ENCODE assay signal across 11 cellular contexts in genomic region chr10:27464993-27465392, GRCh38. TPM values are rescaled to one million over a fixed set of nuclear protein-coding genes. Genes with fewer than 3 reads are reported as not detected.
DNase-seq lines count a peak whose midpoint lies in the region; ATAC-seq, FAIRE-seq and TF ChIP-seq lines count a peak whose summit lies in the region.
"Had no signal": no experiment of that assay in that cellular context is flagged by ENCODE, and none has a peak within 500 bp of the region (broad histone marks: within the 10 kb centered on the region; RNA-seq: fewer than 3 reads in every experiment).

No MANE protein-coding gene starts in this region.

- no peaks in the 10 kb centered on the region for H3K9me3 Mint-ChIP-seq in nephron progenitor cell

- peaks cover 3% of the 10 kb centered on the region for H3K27me3 Mint-ChIP-seq in nephron progenitor cell (ENCODE audit: low read depth, poor library complexity)

- H3K9ac ChIP-seq in MM.1S (ENCODE audit: low read length) = no peak overlapping the region

- no peak for FAIRE-seq in GM12891 (lab: Jason Lieb, UNC)

- no peaks in the 10 kb centered on the region for H3K9me3 ChIP-seq in MM.1S (replicated peaks; ENCODE audit: insufficient read depth, low read length)
- H3K9me3 ChIP-seq: right atrium auricular region had no signal

- TF ChIP-seq CTCF in MM.1S (IDR thresholded peaks at IDR 0.05; ENCODE audit: low read length) = no peak
- TF ChIP-seq CTCF in nephron progenitor cell (IDR thresholded peaks at IDR 0.05) = no peak

- no peaks in the 10 kb centered on the region for H4K20me1 ChIP-seq in MM.1S (ENCODE audit: insufficient read depth, low read length)

- H3K4me3 ChIP-seq in MM.1S (ENCODE audit: low read length) = 0 out of 2 replicates have a peak overlapping the region, but pooled peaks have one; percentile 1
- H3K4me3 ChIP-seq: cardiac muscle cell, right atrium auricular region had no signal

- no peaks in the 10 kb centered on the region for H3K36me3 ChIP-seq in MM.1S (replicated peaks; ENCODE audit: insufficient read depth, low read length)
- H3K36me3 ChIP-seq: cardiac muscle cell, right atrium auricular region had no signal

- DNase-seq in GM12891 (ENCODE audit: insufficient read length, low spot score) = no peak
- DNase-seq in MM.1S = peak; percentile 73
- peak; percentile 42 for DNase-seq in central memory CD4-positive, alpha-beta T cell
- DNase-seq in RPMI8226 = no peak
- DNase-seq in nephron progenitor cell = no peak
- DNase-seq in kidney glomerular epithelial cell (lab: John Stamatoyannopoulos, UW) = no peak
- DNase-seq: DMS79 had no signal

- H3K9me2 ChIP-seq in MM.1S (replicated peaks; ENCODE audit: insufficient read depth, low read length) = no peaks in the 10 kb centered on the region

- peaks cover 12% of the 10 kb centered on the region for H3K4me1 ChIP-seq in MM.1S (ENCODE audit: low read length)
- H3K4me1 ChIP-seq: right atrium auricular region had no signal

- peak overlapping the region; percentile 52 for H3K4me2 ChIP-seq in MM.1S (ENCODE audit: low read depth, low read length)

- H2AFZ ChIP-seq in MM.1S (ENCODE audit: low read length) = no peak overlapping the region

- H3K79me2 ChIP-seq in MM.1S (ENCODE audit: low read length) = no peaks in the 10 kb centered on the region

- peak overlapping the region; percentile 14; the same call in 1 of the 2 replicates for H3K27ac ChIP-seq in MM.1S (ENCODE audit: low read length)
- H3K27ac ChIP-seq: cardiac muscle cell, right atrium auricular region had no signal

- ATAC-seq in GM21737 (IDR thresholded peaks at IDR 0.05; ENCODE audit: unreplicated experiment) (peak; percentile 80), HG03439 (IDR thresholded peaks at IDR 0.05; ENCODE audit: unreplicated experiment) (no peak)

- no peaks in the 10 kb centered on the region for H3K27me3 ChIP-seq in MM.1S (replicated peaks; ENCODE audit: insufficient read depth, low read length)
- H3K27me3 ChIP-seq: cardiac muscle cell, right atrium auricular region had no signal

- no peak for TF ChIP-seq POLR2A in GM12891 (IDR thresholded peaks at IDR 0.05; ENCODE audit: low read depth, low read length)

- no peaks in the 10 kb centered on the region for H3K36me3 Mint-ChIP-seq in nephron progenitor cell (ENCODE audit: low read depth)

- H3K4me3 Mint-ChIP-seq in nephron progenitor cell = no peak overlapping the region

- H3K27ac Mint-ChIP-seq in nephron progenitor cell = no peak overlapping the region

- no peaks in the 10 kb centered on the region for H3K4me1 Mint-ChIP-seq in nephron progenitor cell

- H3F3A ChIP-seq in MM.1S (ENCODE audit: insufficient read depth, low read length) = peaks cover 13% of the 10 kb centered on the region

TF ChIP-seq in GM12891, 5 proteins besides CTCF, POLR2A, EP300 and RAD21:
- peak; percentile 82 for TF ChIP-seq SPI1 (IDR thresholded peaks at IDR 0.05; ENCODE audit: low read depth, low read length)
- no peak for TF ChIP-seq TAF1 (IDR thresholded peaks at IDR 0.05; ENCODE audit: low read depth, low read length)

RNA-seq across cellular contexts. Expression of gene RAB18, which starts 39.1 kb away (rescaled TPM):
- polyA plus RNA-seq in GM12891 (2012; ENCODE audit: low read depth, missing spikeins) = 18.8 TPM

Comparison
In these comparisons a context has a peak if more than half of its experiments do, and no peak if none do; other contexts are left out.
1. DNase-seq: peak in MM.1S (single experiment) and central memory CD4-positive, alpha-beta T cell (single experiment); none in GM12891 (single experiment), RPMI8226 (single experiment), nephron progenitor cell (single experiment) and kidney glomerular epithelial cell (single experiment).